ENCODE assay signal across 20 cellular contexts in genomic region chr13:73307481-73307880, GRCh38.
DNase-seq lines count a peak whose midpoint lies in the region; ATAC-seq lines count a peak whose summit lies in the region.
"Had no signal": no experiment of that assay in that cellular context is flagged by ENCODE, and none has a peak within 500 bp of the region (broad histone marks: within the 10 kb centered on the region; RNA-seq: fewer than 3 reads in every experiment).

No MANE protein-coding gene starts in this region.

- H4K20me1 ChIP-seq in GM23248 (ENCODE audit: insufficient read depth), result no peaks in the 10 kb centered on the region
- H4K20me1 ChIP-seq: BLaER1 had no signal

- H3F3A ChIP-seq in GM23248 (ENCODE audit: insufficient read depth), result peaks cover 11% of the 10 kb centered on the region; the same call in 1 of the 2 replicates

- H3K36me3 ChIP-seq in GM23248 (ENCODE audit: low read depth), result no peaks in the 10 kb centered on the region
- H3K36me3 ChIP-seq: BLaER1 had no signal

- H3K4me3 Mint-ChIP-seq in stimulated activated effector memory CD8-positive, alpha-beta T cell treated with anti-CD3 and anti-CD28 coated beads, Interleukin-12 subunit alpha, Interleukin-12 subunit beta, amount 100 ng/mL, for 72 hours, result no peak overlapping the region
- H3K4me3 Mint-ChIP-seq: CD4-positive, alpha-beta T cell had no signal

- intact Hi-C loops in left ventricle myocardium superior (cut with micrococcal nuclease), result no loop called here

- peaks cover 8% of the 10 kb centered on the region for H3K4me1 ChIP-seq in GM23248 (ENCODE audit: insufficient read depth)
- H3K4me1 ChIP-seq: BLaER1 had no signal

- no peak overlapping the region for H3K4me2 ChIP-seq in GM23248 (ENCODE audit: unreplicated experiment)
- H3K4me2 ChIP-seq: BLaER1, KMS-11, SK-N-SH had no signal

- DNase-seq in GM23248 (peak; percentile 2), LoVo (ENCODE audit: low spot score) (peak; percentile 82), iris pigment epithelial cell (ENCODE audit: low read depth) (peak; percentile 9), left ventricle myocardium superior (no peak)
- DNase-seq in stimulated activated effector memory CD8-positive, alpha-beta T cell treated with anti-CD3 and anti-CD28 coated beads, Interleukin-12 subunit alpha, Interleukin-12 subunit beta, amount 100 ng/mL, for 72 hours (ENCODE audit: low spot score in 2 of 2), result no peak
- no peak for DNase-seq in effector CD4-positive, alpha-beta T cell
- DNase-seq: CD4-positive, alpha-beta T cell; COR-L47; DMS79; NCI-H1694; NCI-H2081 treated with DMSO at 0.1 percent for 48 hours; NCI-H2171 treated with DMSO at 0.1 percent for 48 hours; NCI-H446; NCI-H526; Right ventricle myocardium superior; SK-N-SH had no signal

- WGBS in GM23248 (ENCODE audit: low coverage in 1 of 2, low lambda C conversion rate in 2 of 2, missing lambda C conversion rate in 2 of 2), 2 experiments, result 4 to 13% methylated on average over 1 of the region's 1 CpG

- H3K27ac ChIP-seq in GM23248, result no peak overlapping the region
- H3K27ac ChIP-seq: BLaER1, KMS-11 had no signal

- H3K79me2 ChIP-seq in GM23248 (ENCODE audit: insufficient read depth), result no peaks in the 10 kb centered on the region

- H3K4me3 ChIP-seq in GM23248, result no peak overlapping the region
- H3K4me3 ChIP-seq: BLaER1 had no signal

- 0 out of 2 replicates have a peak overlapping the region, but pooled peaks have one; percentile 30 for H2AFZ ChIP-seq in GM23248

- in situ Hi-C loops in GM23248 (cut with MboI), result no loop called here

- ATAC-seq in stimulated activated effector memory CD8-positive, alpha-beta T cell treated with anti-CD3 and anti-CD28 coated beads, Interleukin-12 subunit alpha, Interleukin-12 subunit beta, amount 100 ng/mL, for 72 hours, result peak; percentile 43
- ATAC-seq in GM19324 (IDR thresholded peaks at IDR 0.05; ENCODE audit: low FRiP score, unreplicated experiment), result no peak
- ATAC-seq in GM19463 (IDR thresholded peaks at IDR 0.05; ENCODE audit: unreplicated experiment), result no peak
- no peak for ATAC-seq in left ventricle myocardium superior

- H3K4me1 Mint-ChIP-seq in stimulated activated effector memory CD8-positive, alpha-beta T cell treated with anti-CD3 and anti-CD28 coated beads, Interleukin-12 subunit alpha, Interleukin-12 subunit beta, amount 100 ng/mL, for 72 hours, result peaks cover 7% of the 10 kb centered on the region

- no peaks in the 10 kb centered on the region for H3K36me3 Mint-ChIP-seq in stimulated activated effector memory CD8-positive, alpha-beta T cell treated with anti-CD3 and anti-CD28 coated beads, Interleukin-12 subunit alpha, Interleukin-12 subunit beta, amount 100 ng/mL, for 72 hours

- H3K9me3 ChIP-seq in GM23248 (ENCODE audit: low read depth), result no peaks in the 10 kb centered on the region
- H3K9me3 ChIP-seq: BLaER1, SK-N-SH had no signal

- peaks cover 2% of the 10 kb centered on the region; the same call in 1 of the 2 replicates for H3K9me2 ChIP-seq in GM23248 (ENCODE audit: insufficient read depth)
- H3K9me2 ChIP-seq: SK-N-SH had no signal

- H3K9ac ChIP-seq in GM23248, result no peak overlapping the region
- H3K9ac ChIP-seq: BLaER1, KMS-11, SK-N-SH had no signal

- no peak overlapping the region for H3K27ac Mint-ChIP-seq in stimulated activated effector memory CD8-positive, alpha-beta T cell treated with anti-CD3 and anti-CD28 coated beads, Interleukin-12 subunit alpha, Interleukin-12 subunit beta, amount 100 ng/mL, for 72 hours
- H3K27ac Mint-ChIP-seq: CD4-positive, alpha-beta T cell had no signal

- H3K9me3 Mint-ChIP-seq in stimulated activated effector memory CD8-positive, alpha-beta T cell treated with anti-CD3 and anti-CD28 coated beads, Interleukin-12 subunit alpha, Interleukin-12 subunit beta, amount 100 ng/mL, for 72 hours, result no peaks in the 10 kb centered on the region

- no peaks in the 10 kb centered on the region for H3K27me3 ChIP-seq in GM23248 (replicated peaks; ENCODE audit: insufficient read depth)
- H3K27me3 ChIP-seq: BLaER1 had no signal

Comparison
In these comparisons a context has a peak if more than half of its experiments do, and no peak if none do; other contexts are left out.
1. DNase-seq: peak in GM23248 (single experiment), LoVo (single experiment) and iris pigment epithelial cell (single experiment); none in stimulated activated effector memory CD8-positive, alpha-beta T cell treated with anti-CD3 and anti-CD28 coated beads, Interleukin-12 subunit alpha, Interleukin-12 subunit beta, amount 100 ng/mL, for 72 hours (0 of 2), effector CD4-positive, alpha-beta T cell (single experiment) and left ventricle myocardium superior (single experiment).